Comparison of ENCODE assay signal across 15 cellular contexts in the genomic region with DNA sequence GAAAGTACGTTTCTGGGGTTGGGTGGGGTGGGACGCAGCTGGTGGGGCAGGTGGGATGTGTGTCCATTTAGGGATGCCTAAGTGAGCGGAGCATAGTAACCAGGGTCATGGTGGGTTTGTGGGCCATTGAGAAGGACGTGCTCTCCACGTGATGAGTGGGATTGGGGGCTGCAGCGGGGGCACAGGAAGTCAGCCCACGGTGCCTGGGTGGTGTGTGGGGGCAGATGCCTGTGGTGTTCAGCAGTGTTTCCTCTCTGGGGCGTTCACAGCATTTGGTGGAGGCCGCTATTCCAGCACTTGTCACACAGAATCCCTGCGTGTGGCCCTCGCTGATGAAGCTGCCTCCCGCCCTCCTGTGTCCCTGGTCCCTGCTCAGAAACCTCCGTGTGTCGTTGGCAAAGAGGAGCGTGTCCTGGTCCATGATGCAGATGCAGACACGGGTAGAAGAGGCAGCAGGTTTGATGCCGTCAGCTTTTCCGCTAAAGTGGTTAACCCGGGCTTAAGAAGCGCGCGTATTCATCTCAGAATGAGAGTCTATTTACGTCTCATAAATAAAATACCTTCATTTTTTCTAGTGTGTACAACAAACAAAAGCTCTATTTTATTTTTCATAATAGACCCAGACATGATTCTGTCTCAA.
"Had no signal": no experiment of that assay in that cellular context is flagged by ENCODE, and none has a peak within 500 bp of the region (broad histone marks: within the 10 kb centered on the region; RNA-seq: fewer than 3 reads in every experiment).

No MANE protein-coding gene starts in this region.

- H3K4me3 ChIP-seq: hepatocyte, mucosa of descending colon, upper lobe of right lung had no signal

- H3K27me3 ChIP-seq: hepatocyte, upper lobe of right lung had no signal

- H3K4me1 Mint-ChIP-seq: activated CD4-positive, alpha-beta T cell treated with anti-CD3 and anti-CD28 coated beads, Interleukin-2, amount 10 ng/mL, durations not matched to agents 7 days and 5 days; endodermal cell had no signal

- H3K27me3 Mint-ChIP-seq: activated CD4-positive, alpha-beta T cell treated with anti-CD3 and anti-CD28 coated beads, Interleukin-2, amount 10 ng/mL, durations not matched to agents 7 days and 5 days had no signal

- H3K4me2 ChIP-seq: hepatocyte had no signal

- H3K79me2 ChIP-seq: hepatocyte had no signal

- H3K4me3 Mint-ChIP-seq: activated CD4-positive, alpha-beta T cell treated with anti-CD3 and anti-CD28 coated beads, Interleukin-2, amount 10 ng/mL, durations not matched to agents 7 days and 5 days; endodermal cell; stimulated activated naive CD8-positive, alpha-beta T cell treated with anti-CD3 and anti-CD28 coated beads, Interleukin-15, Interleukin-2, amounts not matched to agents 100 ng/mL and 50 ng/mL, for 24 hours had no signal

- H3K27ac Mint-ChIP-seq: activated CD4-positive, alpha-beta T cell treated with anti-CD3 and anti-CD28 coated beads, Interleukin-2, amount 10 ng/mL, durations not matched to agents 7 days and 5 days; endodermal cell; naive thymus-derived CD8-positive, alpha-beta T cell; stimulated activated naive CD8-positive, alpha-beta T cell treated with anti-CD3 and anti-CD28 coated beads, Interleukin-15, Interleukin-2, amounts not matched to agents 100 ng/mL and 50 ng/mL, for 24 hours had no signal

- H3K4me1 ChIP-seq: upper lobe of right lung had no signal

- H3K36me3 ChIP-seq: upper lobe of right lung had no signal

- H3K9me3 Mint-ChIP-seq: activated CD4-positive, alpha-beta T cell treated with anti-CD3 and anti-CD28 coated beads, Interleukin-2, amount 10 ng/mL, durations not matched to agents 7 days and 5 days; endodermal cell; naive thymus-derived CD8-positive, alpha-beta T cell; stimulated activated naive CD8-positive, alpha-beta T cell treated with anti-CD3 and anti-CD28 coated beads, Interleukin-15, Interleukin-2, amounts not matched to agents 100 ng/mL and 50 ng/mL, for 24 hours had no signal

- H2AFZ ChIP-seq: hepatocyte had no signal

- DNase-seq: activated CD4-positive, alpha-beta T cell treated with anti-CD3 and anti-CD28 coated beads, Interleukin-2, amount 10 ng/mL, durations not matched to agents 7 days and 5 days; activated naive CD4-positive, alpha-beta T cell; activated T-cell treated with anti-CD3 and anti-CD28 coated beads for 4 hours; endodermal cell; erythroblast; islet precursor cell; nucleus accumbens; stimulated activated CD4-positive, alpha-beta T cell treated with anti-CD3 and anti-CD28 coated beads, Interleukin-4, amount 100 ng/mL, for 24 hours; T-helper 9 cell; upper lobe of right lung had no signal

- ATAC-seq: left lobe of liver, mucosa of descending colon, upper lobe of right lung had no signal

- H3K36me3 Mint-ChIP-seq: naive thymus-derived CD8-positive, alpha-beta T cell had no signal

- H3K27ac ChIP-seq: hepatocyte, upper lobe of right lung had no signal

- H3K9me3 ChIP-seq: mucosa of descending colon, upper lobe of right lung had no signal
